Comparison of ENCODE assay signal across 8 cellular contexts in the genomic region with DNA sequence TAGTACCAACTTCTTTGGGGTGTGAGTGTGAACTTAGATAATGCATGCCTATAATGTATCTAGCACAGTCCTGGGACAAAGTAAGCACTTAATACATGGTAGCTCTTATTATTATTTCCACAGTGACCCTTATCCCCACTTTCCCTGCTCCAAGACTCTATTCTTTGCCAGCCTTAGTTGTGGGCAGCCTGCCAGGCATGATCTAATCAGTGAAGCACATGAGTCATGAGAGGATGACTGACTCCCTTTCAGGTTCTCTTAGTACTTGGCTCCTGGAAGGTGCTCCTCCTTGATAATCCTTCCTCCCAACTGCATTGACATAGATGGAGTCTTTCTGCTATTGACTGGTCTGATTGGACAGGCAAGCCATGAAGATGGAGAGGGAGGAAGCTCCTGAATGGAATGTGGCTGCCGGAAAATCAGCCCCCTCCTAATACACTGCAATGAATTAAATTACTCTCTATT. TPM values are rescaled to one million over a fixed set of nuclear protein-coding genes. Genes with fewer than 3 reads are reported as not detected.
DNase-seq lines count a peak whose midpoint lies in the region; ATAC-seq, FAIRE-seq and TF ChIP-seq lines count a peak whose summit lies in the region.

No MANE protein-coding gene starts in this region.

- 37% methylated on average over 1 of the region's 1 CpG for WGBS in A549 (ENCODE audit: missing lambda C conversion rate)

- H2AFZ ChIP-seq in keratinocyte (ENCODE audit: control insufficient read depth, low read length) = no peak overlapping the region

- dilution Hi-C loops in keratinocyte (cut with MboI; ENCODE audit: extremely low pct_ligation_motif_present, low sequenced_read_pairs) = no loop called here

- H3K9me3 Mint-ChIP-seq in CD14-positive monocyte = no peaks in the 10 kb centered on the region

- no peaks in the 10 kb centered on the region for H3K9me1 ChIP-seq in keratinocyte (ENCODE audit: control insufficient read depth, extremely low read depth, insufficient read depth, low read length)

- TF ChIP-seq CTCF in A549 (IDR thresholded peaks at IDR 0.05) (no peak), keratinocyte (optimal IDR thresholded peaks at IDR 0.05 in 1 of 3, IDR thresholded peaks at IDR 0.05 in 1 of 3, conservative IDR thresholded peaks at IDR 0.05 in 1 of 3; ENCODE audit: extremely low read depth in 1 of 3, insufficient read depth in 2 of 3, low read length in 3 of 3) (no peak), CD14-positive monocyte (IDR thresholded peaks at IDR 0.05) (no peak)

- H3K27ac ChIP-seq in A549 = peak overlapping the region; percentile 77 to 88
- peak overlapping the region; percentile 60 for H3K27ac ChIP-seq in keratinocyte (ENCODE audit: control insufficient read depth, insufficient read depth, low read length)

- no peaks in the 10 kb centered on the region for H3K27me3 ChIP-seq in keratinocyte (ENCODE audit: control insufficient read depth, extremely low read depth, insufficient read depth, low read length)

- peaks cover 3 to 4% (median 4%) of the 10 kb centered on the region in 3 donors for H3K27me3 Mint-ChIP-seq in CD14-positive monocyte (ENCODE audit: low read depth in 3 of 3)

- ATAC-seq in A549 (peak; percentile 84), HG03196 (IDR thresholded peaks at IDR 0.05; ENCODE audit: unreplicated experiment) (no peak), HG03025 (IDR thresholded peaks at IDR 0.05; ENCODE audit: low FRiP score, unreplicated experiment) (no peak)

- H3K4me3 ChIP-seq in A549 (no peak overlapping the region), keratinocyte (ENCODE audit: control insufficient read depth in 2 of 3, extremely low read depth in 1 of 3, insufficient read depth in 2 of 3, low read depth in 1 of 3, low read length in 3 of 3) (no peak overlapping the region)

- H3K4me1 Mint-ChIP-seq in CD14-positive monocyte = peaks cover 4% of the 10 kb centered on the region

- no peaks in the 10 kb centered on the region for H3K9me3 ChIP-seq in A549
- H3K9me3 ChIP-seq in keratinocyte (ENCODE audit: control insufficient read depth, low read depth, low read length) = no peaks in the 10 kb centered on the region

- no peak for TF ChIP-seq RAD21 in A549 (conservative IDR thresholded peaks at IDR 0.05 in 1 of 2, IDR thresholded peaks at IDR 0.05 in 1 of 2)

- H3K27ac Mint-ChIP-seq in CD14-positive monocyte = no peak overlapping the region

- DNase-seq in A549 (ENCODE audit: low read depth in 1 of 2, low spot score in 1 of 2) = peak; percentile 55 to 86
- DNase-seq in HPDE6-E6E7 (ENCODE audit: extremely low spot score) = peak; percentile 81
- DNase-seq in amniotic stem cell (lab: John Stamatoyannopoulos, UW) = peak; percentile 53
- no peak for DNase-seq in keratinocyte (ENCODE audit: low read depth, low spot score)
- no peak for DNase-seq in putamen (ENCODE audit: low spot score)
- DNase-seq in CD14-positive monocyte (ENCODE audit: low spot score) = no peak

- H4K20me1 ChIP-seq in keratinocyte (ENCODE audit: control insufficient read depth, extremely low read depth, insufficient read depth, low read length) = no peaks in the 10 kb centered on the region

- H3K36me3 Mint-ChIP-seq in CD14-positive monocyte = no peaks in the 10 kb centered on the region

- TF ChIP-seq POLR2A in A549 (IDR thresholded peaks at IDR 0.05; ENCODE audit: low read length) = no peak

- POLR2A ChIA-PET in A549 (lab: Yijun Ruan, JAX) = no interaction called here

- H3K4me2 ChIP-seq in A549 (peak overlapping the region; percentile 69), keratinocyte (ENCODE audit: control insufficient read depth, extremely low read depth, insufficient read depth, low read depth, low read length) (peak overlapping the region; percentile 41)

- H3K36me3 ChIP-seq in keratinocyte (ENCODE audit: control insufficient read depth in 2 of 2, extremely low read depth in 1 of 2, insufficient read depth in 2 of 2, low read length in 2 of 2) = no peaks in the 10 kb centered on the region

- no peak overlapping the region for H3K4me3 Mint-ChIP-seq in CD14-positive monocyte

- H3K79me2 ChIP-seq in keratinocyte (ENCODE audit: control insufficient read depth, insufficient read depth, low read length) = no peaks in the 10 kb centered on the region

- H3K4me1 ChIP-seq in A549 = peaks cover 26% of the 10 kb centered on the region
- H3K4me1 ChIP-seq in keratinocyte (ENCODE audit: control insufficient read depth, extremely low read depth, insufficient read depth, low read length) = peaks cover 36% of the 10 kb centered on the region

- CTCF ChIA-PET in A549 (lab: Yijun Ruan, JAX) = interaction anchor here (0.7 to 10.7 kb wide), 32 partner anchors 12 to 534 kb away, joined by 3 to 177 read pairs (median 4); no protein-coding TSS in a partner anchor

- H3K9ac ChIP-seq in keratinocyte (ENCODE audit: control insufficient read depth, extremely low read depth, insufficient read depth, low read length) = no peak overlapping the region

- no peak for FAIRE-seq in A549 (lab: Jason Lieb, UNC)
- FAIRE-seq in keratinocyte (lab: Jason Lieb, UNC) = peak; percentile 98

- TF ChIP-seq EP300 in A549 (IDR thresholded peaks at IDR 0.05) = no peak; a peak in 1 of 5 replicates

- intact Hi-C loops in CD14-positive monocyte (cut with micrococcal nuclease) = loop anchor here (10.0 kb wide), 2 partner anchors 264 to 1884 kb away; no protein-coding TSS in a partner anchor

TF ChIP-seq in A549, 52 proteins besides CTCF, POLR2A, EP300 and RAD21 (continues in another document):
- no peak for TF ChIP-seq MAFK (IDR thresholded peaks at IDR 0.05; ENCODE audit: partially characterized antibody)
- no peak for TF ChIP-seq ZSCAN20 (CRISPR knock-in tag; IDR thresholded peaks at IDR 0.05)
- TF ChIP-seq, protein P1, sequence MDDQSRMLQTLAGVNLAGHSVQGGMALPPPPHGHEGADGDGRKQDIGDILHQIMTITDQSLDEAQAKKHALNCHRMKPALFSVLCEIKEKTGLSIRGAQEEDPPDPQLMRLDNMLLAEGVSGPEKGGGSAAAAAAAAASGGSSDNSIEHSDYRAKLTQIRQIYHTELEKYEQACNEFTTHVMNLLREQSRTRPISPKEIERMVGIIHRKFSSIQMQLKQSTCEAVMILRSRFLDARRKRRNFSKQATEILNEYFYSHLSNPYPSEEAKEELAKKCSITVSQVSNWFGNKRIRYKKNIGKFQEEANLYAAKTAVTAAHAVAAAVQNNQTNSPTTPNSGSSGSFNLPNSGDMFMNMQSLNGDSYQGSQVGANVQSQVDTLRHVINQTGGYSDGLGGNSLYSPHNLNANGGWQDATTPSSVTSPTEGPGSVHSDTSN (IDR thresholded peaks at IDR 0.05) = no peak
- TF ChIP-seq HDAC2 (IDR thresholded peaks at IDR 0.05) = no peak
- peak; percentile 48; the same call in 1 of the 2 replicates for TF ChIP-seq GATA3 (IDR thresholded peaks at IDR 0.05; ENCODE audit: borderline replicate concordance)
- TF ChIP-seq PHF8 (IDR thresholded peaks at IDR 0.05; ENCODE audit: borderline replicate concordance, low read depth) = no peak
- TF ChIP-seq, protein P2, sequence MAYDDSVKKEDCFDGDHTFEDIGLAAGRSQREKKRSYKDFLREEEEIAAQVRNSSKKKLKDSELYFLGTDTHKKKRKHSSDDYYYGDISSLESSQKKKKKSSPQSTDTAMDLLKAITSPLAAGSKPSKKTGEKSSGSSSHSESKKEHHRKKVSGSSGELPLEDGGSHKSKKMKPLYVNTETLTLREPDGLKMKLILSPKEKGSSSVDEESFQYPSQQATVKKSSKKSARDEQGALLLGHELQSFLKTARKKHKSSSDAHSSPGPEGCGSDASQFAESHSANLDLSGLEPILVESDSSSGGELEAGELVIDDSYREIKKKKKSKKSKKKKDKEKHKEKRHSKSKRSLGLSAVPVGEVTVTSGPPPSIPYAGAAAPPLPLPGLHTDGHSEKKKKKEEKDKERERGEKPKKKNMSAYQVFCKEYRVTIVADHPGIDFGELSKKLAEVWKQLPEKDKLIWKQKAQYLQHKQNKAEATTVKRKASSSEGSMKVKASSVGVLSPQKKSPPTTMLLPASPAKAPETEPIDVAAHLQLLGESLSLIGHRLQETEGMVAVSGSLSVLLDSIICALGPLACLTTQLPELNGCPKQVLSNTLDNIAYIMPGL (CRISPR knock-in tag; IDR thresholded peaks at IDR 0.05; ENCODE audit: borderline replicate concordance) = no peak
- TF ChIP-seq RCOR1 (IDR thresholded peaks at IDR 0.05; ENCODE audit: low read depth, low read length) = no peak
- TF ChIP-seq NR3C1 (IDR thresholded peaks at IDR 0.05) = no peak
- no peak for TF ChIP-seq ZFP36 (IDR thresholded peaks at IDR 0.05; ENCODE audit: borderline replicate concordance, partially characterized antibody)
- peak; percentile 78 for TF ChIP-seq JUNB (IDR thresholded peaks at IDR 0.05)
- TF ChIP-seq FOSB (CRISPR knock-in tag; IDR thresholded peaks at IDR 0.05) = no peak
- TF ChIP-seq SMC3 (IDR thresholded peaks at IDR 0.05) = no peak
- no peak for TF ChIP-seq MYC (IDR thresholded peaks at IDR 0.05; ENCODE audit: borderline replicate concordance, low read length)
- TF ChIP-seq, protein P3, sequence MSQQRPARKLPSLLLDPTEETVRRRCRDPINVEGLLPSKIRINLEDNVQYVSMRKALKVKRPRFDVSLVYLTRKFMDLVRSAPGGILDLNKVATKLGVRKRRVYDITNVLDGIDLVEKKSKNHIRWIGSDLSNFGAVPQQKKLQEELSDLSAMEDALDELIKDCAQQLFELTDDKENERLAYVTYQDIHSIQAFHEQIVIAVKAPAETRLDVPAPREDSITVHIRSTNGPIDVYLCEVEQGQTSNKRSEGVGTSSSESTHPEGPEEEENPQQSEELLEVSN (IDR thresholded peaks at IDR 0.05; ENCODE audit: borderline replicate concordance, low read depth) = no peak
- no peak for TF ChIP-seq HOXA7 (CRISPR knock-in tag; IDR thresholded peaks at IDR 0.05)

RNA-seq across cellular contexts. Expression of a gene that starts 17.4 kb away (rescaled TPM):
- polyA plus RNA-seq in A549 (2011; rRNA removed) (104 and 132 TPM in 2 replicates), A549 (2017; fragmentation: RNase III; extraction: RNeasy Plus Mini Kit Qiagen cat#74134 plus additional on column Dnase treatment) (91.4 to 96.1 TPM (median 91.8 TPM) in 3 replicates), keratinocyte (147 to 208 TPM (median 148 TPM) in 3 replicates), CD14-positive monocyte (under 1 TPM in 1 of 2 donors, not detected in 1; 0.03 TPM)
- 24.7 and 29.7 TPM in 2 replicates for polyA plus RNA-seq in A549 (2012; cell fraction: cytosol; rRNA removed)
- polyA plus RNA-seq in A549 (2012; cell fraction: nucleus; rRNA removed) = 9.3 and 20.2 TPM in 2 replicates
- 55.8 and 55.9 TPM in 2 replicates for polyA minus RNA-seq in A549 (2011; rRNA and poly(A)+ RNA removed)
- polyA plus RNA-seq in keratinocyte (2011; ENCODE audit: low read depth) = 16.4 TPM
- polyA plus RNA-seq in keratinocyte (2011; cell fraction: cytosol; rRNA removed) = 140 and 266 TPM in 2 replicates
- 81.5 and 104 TPM in 2 replicates for polyA plus RNA-seq in keratinocyte (2011; cell fraction: nucleus; rRNA removed)
- polyA plus RNA-seq in keratinocyte (2012; ENCODE audit: low replicate concordance) = 54.5 and 130 TPM in 2 replicates
- polyA minus RNA-seq in keratinocyte = 107 to 201 TPM (median 132 TPM) in 3 replicates
- polyA minus RNA-seq in keratinocyte (2011; cell fraction: cytosol; rRNA and poly(A)+ RNA removed) = 149 TPM
- polyA minus RNA-seq in keratinocyte (2011; cell fraction: nucleus; rRNA and poly(A)+ RNA removed) = 61.2 and 122 TPM in 2 replicates

Comparison
In these comparisons a context has a peak if more than half of its experiments do, and no peak if none do; other contexts are left out.
1. ATAC-seq: peak in A549 (2 of 2); none in HG03196 (single experiment) and HG03025 (single experiment).
2. DNase-seq: peak in A549 (2 of 2), HPDE6-E6E7 (single experiment) and amniotic stem cell (single experiment); none in keratinocyte (single experiment), putamen (single experiment) and CD14-positive monocyte (single experiment).
3. RNA of a gene that starts 17.4 kb away (polyA plus RNA-seq): 16.4 to 266 TPM in keratinocyte and 9.3 to 132 TPM in A549; 0.03 TPM in CD14-positive monocyte; every median in the first group is over 4 times any median in the second.